1 cellular context compared by ENCODE assay signal in genomic region chr17:16287563-16288027, GRCh38.
TF ChIP-seq lines count a peak whose summit lies in the region.

No MANE protein-coding gene starts in this region.

TF ChIP-seq in K562, 482 proteins besides CTCF, POLR2A, EP300 and RAD21 (continued from another document and continues in another):
- TF ChIP-seq PCBP2 (IDR thresholded peaks at IDR 0.05; ENCODE audit: low read depth, low read length, poor library complexity, severe bottlenecking) (no peak), ZZZ3 (IDR thresholded peaks at IDR 0.05) (no peak), ADNP (tag; IDR thresholded peaks at IDR 0.05) (no peak), TARDBP (IDR thresholded peaks at IDR 0.05) (no peak), MYNN (IDR thresholded peaks at IDR 0.05) (peak; percentile 73; the same call in 1 of the 2 replicates), MYNN (CRISPR knock-in tag; IDR thresholded peaks at IDR 0.05) (no peak), MCM7 (IDR thresholded peaks at IDR 0.05) (no peak), ZNF445 (CRISPR knock-in tag; IDR thresholded peaks at IDR 0.05; ENCODE audit: low read depth) (no peak), IRF1 (CRISPR knock-in tag; IDR thresholded peaks at IDR 0.05; ENCODE audit: borderline replicate concordance) (no peak), ZNF384 (IDR thresholded peaks at IDR 0.05; ENCODE audit: low read depth, low read length) (0 out of 2 replicates have a peak, but pooled peaks have one; percentile 22), PHTF2 (CRISPR knock-in tag; IDR thresholded peaks at IDR 0.05) (no peak), ZBTB8A (IDR thresholded peaks at IDR 0.05; ENCODE audit: partially characterized antibody) (no peak), MEF2A (IDR thresholded peaks at IDR 0.05; ENCODE audit: control insufficient read depth, low read depth, low read length) (peak; percentile 65; the same call in 1 of the 2 replicates), ZNF398 (CRISPR knock-in tag; IDR thresholded peaks at IDR 0.05) (no peak), SIN3A (IDR thresholded peaks at IDR 0.05; ENCODE audit: borderline replicate concordance in 2 of 2, control insufficient read depth in 1 of 2, low read depth in 2 of 2, low read length in 2 of 2) (no peak), BRD4 (IDR thresholded peaks at IDR 0.05) (no peak), NUFIP1 (IDR thresholded peaks at IDR 0.05; ENCODE audit: partially characterized antibody) (no peak), CHCHD3 (CRISPR knock-in tag; IDR thresholded peaks at IDR 0.05) (no peak), ZC3H4 (CRISPR knock-in tag; IDR thresholded peaks at IDR 0.05; ENCODE audit: borderline replicate concordance) (no peak), TCFL5 (CRISPR knock-in tag; conservative IDR thresholded peaks at IDR 0.05) (no peak), TAF7 (tag; IDR thresholded peaks at IDR 0.05) (0 out of 2 replicates have a peak, but pooled peaks have one; percentile 13), TBL1XR1 (IDR thresholded peaks at IDR 0.05; ENCODE audit: low read length in 2 of 2) (0 out of 4 replicates have a peak, but pooled peaks of 1 of the 2 experiments have one; percentile 31), RBM34 (IDR thresholded peaks at IDR 0.05; ENCODE audit: borderline replicate concordance, insufficient read depth, low read length) (no peak), SMAD1 (IDR thresholded peaks at IDR 0.05; ENCODE audit: low read depth, low read length, partially characterized antibody) (no peak), FUS (optimal IDR thresholded peaks at IDR 0.05; ENCODE audit: low read depth, low read length) (no peak), PHB2 (IDR thresholded peaks at IDR 0.05; ENCODE audit: low read depth) (no peak), ZFP1 (CRISPR knock-in tag; IDR thresholded peaks at IDR 0.05) (no peak), ZNF324 (CRISPR knock-in tag; IDR thresholded peaks at IDR 0.05) (no peak), ZNF354B (CRISPR knock-in tag; IDR thresholded peaks at IDR 0.05) (no peak), TCF3 (CRISPR knock-in tag; IDR thresholded peaks at IDR 0.05) (no peak; the same call in 1 of the 2 replicates), GABPB2 (CRISPR knock-in tag; conservative IDR thresholded peaks at IDR 0.05) (no peak), SIN3B (IDR thresholded peaks at IDR 0.05; ENCODE audit: low read depth) (no peak), SRSF1 (IDR thresholded peaks at IDR 0.05; ENCODE audit: low read depth, low read length) (no peak), BRCA1 (IDR thresholded peaks at IDR 0.05) (no peak), BRCA1 (CRISPR knock-in tag; IDR thresholded peaks at IDR 0.05) (no peak), YY1 (IDR thresholded peaks at IDR 0.05; ENCODE audit: borderline replicate concordance in 1 of 3, control insufficient read depth in 1 of 3, extremely low read depth in 1 of 3, insufficient read depth in 3 of 3, insufficient read length in 1 of 3, insufficient replicate concordance in 2 of 3, low read depth in 1 of 3, low read length in 2 of 3) (no peak), NFATC3 (IDR thresholded peaks at IDR 0.05) (no peak), HDAC6 (IDR thresholded peaks at IDR 0.05; ENCODE audit: low read depth, low read length) (no peak), C11orf30 (IDR thresholded peaks at IDR 0.05; ENCODE audit: low read depth) (no peak), ETV1 (tag; conservative IDR thresholded peaks at IDR 0.05; ENCODE audit: low read depth) (peak; percentile 65; the same call in 1 of the 2 replicates)
- TF ChIP-seq, protein P1, sequence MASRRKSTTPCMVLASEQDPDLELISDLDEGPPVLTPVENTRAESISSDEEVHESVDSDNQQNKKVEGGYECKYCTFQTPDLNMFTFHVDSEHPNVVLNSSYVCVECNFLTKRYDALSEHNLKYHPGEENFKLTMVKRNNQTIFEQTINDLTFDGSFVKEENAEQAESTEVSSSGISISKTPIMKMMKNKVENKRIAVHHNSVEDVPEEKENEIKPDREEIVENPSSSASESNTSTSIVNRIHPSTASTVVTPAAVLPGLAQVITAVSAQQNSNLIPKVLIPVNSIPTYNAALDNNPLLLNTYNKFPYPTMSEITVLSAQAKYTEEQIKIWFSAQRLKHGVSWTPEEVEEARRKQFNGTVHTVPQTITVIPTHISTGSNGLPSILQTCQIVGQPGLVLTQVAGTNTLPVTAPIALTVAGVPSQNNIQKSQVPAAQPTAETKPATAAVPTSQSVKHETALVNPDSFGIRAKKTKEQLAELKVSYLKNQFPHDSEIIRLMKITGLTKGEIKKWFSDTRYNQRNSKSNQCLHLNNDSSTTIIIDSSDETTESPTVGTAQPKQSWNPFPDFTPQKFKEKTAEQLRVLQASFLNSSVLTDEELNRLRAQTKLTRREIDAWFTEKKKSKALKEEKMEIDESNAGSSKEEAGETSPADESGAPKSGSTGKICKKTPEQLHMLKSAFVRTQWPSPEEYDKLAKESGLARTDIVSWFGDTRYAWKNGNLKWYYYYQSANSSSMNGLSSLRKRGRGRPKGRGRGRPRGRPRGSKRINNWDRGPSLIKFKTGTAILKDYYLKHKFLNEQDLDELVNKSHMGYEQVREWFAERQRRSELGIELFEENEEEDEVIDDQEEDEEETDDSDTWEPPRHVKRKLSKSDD (conservative IDR thresholded peaks at IDR 0.05; ENCODE audit: low read length), result no peak
- TF ChIP-seq, protein P2, sequence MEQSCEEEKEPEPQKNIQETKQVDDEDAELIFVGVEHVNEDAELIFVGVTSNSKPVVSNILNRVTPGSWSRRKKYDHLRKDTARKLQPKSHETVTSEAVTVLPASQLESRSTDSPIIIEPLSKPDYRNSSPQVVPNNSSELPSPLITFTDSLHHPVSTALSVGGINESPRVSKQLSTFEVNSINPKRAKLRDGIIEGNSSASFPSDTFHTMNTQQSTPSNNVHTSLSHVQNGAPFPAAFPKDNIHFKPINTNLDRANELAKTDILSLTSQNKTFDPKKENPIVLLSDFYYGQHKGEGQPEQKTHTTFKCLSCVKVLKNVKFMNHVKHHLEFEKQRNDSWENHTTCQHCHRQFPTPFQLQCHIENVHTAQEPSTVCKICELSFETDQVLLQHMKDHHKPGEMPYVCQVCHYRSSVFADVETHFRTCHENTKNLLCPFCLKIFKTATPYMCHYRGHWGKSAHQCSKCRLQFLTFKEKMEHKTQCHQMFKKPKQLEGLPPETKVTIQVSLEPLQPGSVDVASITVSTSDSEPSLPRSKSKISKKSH (CRISPR knock-in tag; IDR thresholded peaks at IDR 0.05), result no peak
- TF ChIP-seq, protein P3, sequence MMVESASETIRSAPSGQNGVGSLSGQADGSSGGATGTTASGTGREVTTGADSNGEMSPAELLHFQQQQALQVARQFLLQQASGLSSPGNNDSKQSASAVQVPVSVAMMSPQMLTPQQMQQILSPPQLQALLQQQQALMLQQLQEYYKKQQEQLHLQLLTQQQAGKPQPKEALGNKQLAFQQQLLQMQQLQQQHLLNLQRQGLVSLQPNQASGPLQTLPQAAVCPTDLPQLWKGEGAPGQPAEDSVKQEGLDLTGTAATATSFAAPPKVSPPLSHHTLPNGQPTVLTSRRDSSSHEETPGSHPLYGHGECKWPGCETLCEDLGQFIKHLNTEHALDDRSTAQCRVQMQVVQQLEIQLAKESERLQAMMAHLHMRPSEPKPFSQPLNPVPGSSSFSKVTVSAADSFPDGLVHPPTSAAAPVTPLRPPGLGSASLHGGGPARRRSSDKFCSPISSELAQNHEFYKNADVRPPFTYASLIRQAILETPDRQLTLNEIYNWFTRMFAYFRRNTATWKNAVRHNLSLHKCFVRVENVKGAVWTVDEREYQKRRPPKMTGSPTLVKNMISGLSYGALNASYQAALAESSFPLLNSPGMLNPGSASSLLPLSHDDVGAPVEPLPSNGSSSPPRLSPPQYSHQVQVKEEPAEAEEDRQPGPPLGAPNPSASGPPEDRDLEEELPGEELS (CRISPR knock-in tag; IDR thresholded peaks at IDR 0.05; ENCODE audit: borderline replicate concordance), result no peak
- TF ChIP-seq, protein P4, sequence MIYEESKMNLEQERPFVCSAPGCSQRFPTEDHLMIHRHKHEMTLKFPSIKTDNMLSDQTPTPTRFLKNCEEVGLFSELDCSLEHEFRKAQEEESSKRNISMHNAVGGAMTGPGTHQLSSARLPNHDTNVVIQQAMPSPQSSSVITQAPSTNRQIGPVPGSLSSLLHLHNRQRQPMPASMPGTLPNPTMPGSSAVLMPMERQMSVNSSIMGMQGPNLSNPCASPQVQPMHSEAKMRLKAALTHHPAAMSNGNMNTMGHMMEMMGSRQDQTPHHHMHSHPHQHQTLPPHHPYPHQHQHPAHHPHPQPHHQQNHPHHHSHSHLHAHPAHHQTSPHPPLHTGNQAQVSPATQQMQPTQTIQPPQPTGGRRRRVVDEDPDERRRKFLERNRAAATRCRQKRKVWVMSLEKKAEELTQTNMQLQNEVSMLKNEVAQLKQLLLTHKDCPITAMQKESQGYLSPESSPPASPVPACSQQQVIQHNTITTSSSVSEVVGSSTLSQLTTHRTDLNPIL (CRISPR knock-in tag; IDR thresholded peaks at IDR 0.05), result no peak
- TF ChIP-seq, protein P5, sequence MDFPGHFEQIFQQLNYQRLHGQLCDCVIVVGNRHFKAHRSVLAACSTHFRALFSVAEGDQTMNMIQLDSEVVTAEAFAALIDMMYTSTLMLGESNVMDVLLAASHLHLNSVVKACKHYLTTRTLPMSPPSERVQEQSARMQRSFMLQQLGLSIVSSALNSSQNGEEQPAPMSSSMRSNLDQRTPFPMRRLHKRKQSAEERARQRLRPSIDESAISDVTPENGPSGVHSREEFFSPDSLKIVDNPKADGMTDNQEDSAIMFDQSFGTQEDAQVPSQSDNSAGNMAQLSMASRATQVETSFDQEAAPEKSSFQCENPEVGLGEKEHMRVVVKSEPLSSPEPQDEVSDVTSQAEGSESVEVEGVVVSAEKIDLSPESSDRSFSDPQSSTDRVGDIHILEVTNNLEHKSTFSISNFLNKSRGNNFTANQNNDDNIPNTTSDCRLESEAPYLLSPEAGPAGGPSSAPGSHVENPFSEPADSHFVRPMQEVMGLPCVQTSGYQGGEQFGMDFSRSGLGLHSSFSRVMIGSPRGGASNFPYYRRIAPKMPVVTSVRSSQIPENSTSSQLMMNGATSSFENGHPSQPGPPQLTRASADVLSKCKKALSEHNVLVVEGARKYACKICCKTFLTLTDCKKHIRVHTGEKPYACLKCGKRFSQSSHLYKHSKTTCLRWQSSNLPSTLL (IDR thresholded peaks at IDR 0.05), result no peak
- TF ChIP-seq, protein P6, sequence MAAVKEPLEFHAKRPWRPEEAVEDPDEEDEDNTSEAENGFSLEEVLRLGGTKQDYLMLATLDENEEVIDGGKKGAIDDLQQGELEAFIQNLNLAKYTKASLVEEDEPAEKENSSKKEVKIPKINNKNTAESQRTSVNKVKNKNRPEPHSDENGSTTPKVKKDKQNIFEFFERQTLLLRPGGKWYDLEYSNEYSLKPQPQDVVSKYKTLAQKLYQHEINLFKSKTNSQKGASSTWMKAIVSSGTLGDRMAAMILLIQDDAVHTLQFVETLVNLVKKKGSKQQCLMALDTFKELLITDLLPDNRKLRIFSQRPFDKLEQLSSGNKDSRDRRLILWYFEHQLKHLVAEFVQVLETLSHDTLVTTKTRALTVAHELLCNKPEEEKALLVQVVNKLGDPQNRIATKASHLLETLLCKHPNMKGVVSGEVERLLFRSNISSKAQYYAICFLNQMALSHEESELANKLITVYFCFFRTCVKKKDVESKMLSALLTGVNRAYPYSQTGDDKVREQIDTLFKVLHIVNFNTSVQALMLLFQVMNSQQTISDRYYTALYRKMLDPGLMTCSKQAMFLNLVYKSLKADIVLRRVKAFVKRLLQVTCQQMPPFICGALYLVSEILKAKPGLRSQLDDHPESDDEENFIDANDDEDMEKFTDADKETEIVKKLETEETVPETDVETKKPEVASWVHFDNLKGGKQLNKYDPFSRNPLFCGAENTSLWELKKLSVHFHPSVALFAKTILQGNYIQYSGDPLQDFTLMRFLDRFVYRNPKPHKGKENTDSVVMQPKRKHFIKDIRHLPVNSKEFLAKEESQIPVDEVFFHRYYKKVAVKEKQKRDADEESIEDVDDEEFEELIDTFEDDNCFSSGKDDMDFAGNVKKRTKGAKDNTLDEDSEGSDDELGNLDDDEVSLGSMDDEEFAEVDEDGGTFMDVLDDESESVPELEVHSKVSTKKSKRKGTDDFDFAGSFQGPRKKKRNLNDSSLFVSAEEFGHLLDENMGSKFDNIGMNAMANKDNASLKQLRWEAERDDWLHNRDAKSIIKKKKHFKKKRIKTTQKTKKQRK (IDR thresholded peaks at IDR 0.05; ENCODE audit: borderline replicate concordance, low read depth, low read length), result no peak
- TF ChIP-seq, protein P7, sequence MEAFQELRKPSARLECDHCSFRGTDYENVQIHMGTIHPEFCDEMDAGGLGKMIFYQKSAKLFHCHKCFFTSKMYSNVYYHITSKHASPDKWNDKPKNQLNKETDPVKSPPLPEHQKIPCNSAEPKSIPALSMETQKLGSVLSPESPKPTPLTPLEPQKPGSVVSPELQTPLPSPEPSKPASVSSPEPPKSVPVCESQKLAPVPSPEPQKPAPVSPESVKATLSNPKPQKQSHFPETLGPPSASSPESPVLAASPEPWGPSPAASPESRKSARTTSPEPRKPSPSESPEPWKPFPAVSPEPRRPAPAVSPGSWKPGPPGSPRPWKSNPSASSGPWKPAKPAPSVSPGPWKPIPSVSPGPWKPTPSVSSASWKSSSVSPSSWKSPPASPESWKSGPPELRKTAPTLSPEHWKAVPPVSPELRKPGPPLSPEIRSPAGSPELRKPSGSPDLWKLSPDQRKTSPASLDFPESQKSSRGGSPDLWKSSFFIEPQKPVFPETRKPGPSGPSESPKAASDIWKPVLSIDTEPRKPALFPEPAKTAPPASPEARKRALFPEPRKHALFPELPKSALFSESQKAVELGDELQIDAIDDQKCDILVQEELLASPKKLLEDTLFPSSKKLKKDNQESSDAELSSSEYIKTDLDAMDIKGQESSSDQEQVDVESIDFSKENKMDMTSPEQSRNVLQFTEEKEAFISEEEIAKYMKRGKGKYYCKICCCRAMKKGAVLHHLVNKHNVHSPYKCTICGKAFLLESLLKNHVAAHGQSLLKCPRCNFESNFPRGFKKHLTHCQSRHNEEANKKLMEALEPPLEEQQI (IDR thresholded peaks at IDR 0.05), result no peak
